In genomic region chr7:155214328-155214986, GRCh38 we compare ENCODE assay signal across 10 cellular contexts.
DNase-seq lines count a peak whose midpoint lies in the region; ATAC-seq, FAIRE-seq and TF ChIP-seq lines count a peak whose summit lies in the region.
"Had no signal": no experiment of that assay in that cellular context is flagged by ENCODE, and none has a peak within 500 bp of the region (broad histone marks: within the 10 kb centered on the region; RNA-seq: fewer than 3 reads in every experiment).

No MANE protein-coding gene starts in this region.

- no peak for TF ChIP-seq RAD21 in HepG2 (CRISPR knock-in tag; IDR thresholded peaks at IDR 0.05)

- intact Hi-C loops in Panc1 (cut with micrococcal nuclease; ENCODE audit: unreplicated experiment): no loop called here
- intact Hi-C loops in HepG2 (cut with micrococcal nuclease; ENCODE audit: unreplicated experiment): no loop called here

- H3K79me2 ChIP-seq in HepG2 (ENCODE audit: insufficient read depth, low read length): no peaks in the 10 kb centered on the region

- no peaks in the 10 kb centered on the region for H3K36me3 ChIP-seq in Panc1 (ENCODE audit: control insufficient read depth, insufficient read depth, low read length)
- no peaks in the 10 kb centered on the region for H3K36me3 ChIP-seq in HepG2 (replicated peaks in 1 of 2; ENCODE audit: control insufficient read depth in 1 of 2, insufficient read depth in 2 of 2, low read length in 2 of 2)
- H3K36me3 ChIP-seq in subcutaneous abdominal adipose tissue (ENCODE audit: control insufficient read depth in 5 of 5, insufficient read depth in 5 of 5, low read length in 5 of 5): no peaks in the 10 kb centered on the region
- H3K36me3 ChIP-seq in gastroesophageal sphincter: no peaks in the 10 kb centered on the region
- H3K36me3 ChIP-seq: thoracic aorta had no signal

- TF ChIP-seq POLR2A in HepG2 (IDR thresholded peaks at IDR 0.05; ENCODE audit: insufficient read depth in 1 of 2, low read depth in 2 of 2, low read length in 2 of 2) (no peak), gastroesophageal sphincter (IDR thresholded peaks at IDR 0.05) (no peak)

- H3K4me2 ChIP-seq in HepG2 (ENCODE audit: low read depth, low read length): no peak overlapping the region

- no peaks in the 10 kb centered on the region; the same call in 1 of the 2 replicates for H4K20me1 ChIP-seq in HepG2 (ENCODE audit: insufficient read depth, low read length)

- DNase-seq in DMS53 (lab: John Stamatoyannopoulos, UW): peak; percentile 23
- DNase-seq in DMS53 treated with DMSO at 0.1 percent for 48 hours (lab: John Stamatoyannopoulos, UW; ENCODE audit: unreplicated experiment): no peak
- no peak for DNase-seq in Panc1 (ENCODE audit: low read depth, low spot score)
- DNase-seq in HepG2 (ENCODE audit: low spot score): no peak
- no peak for DNase-seq in substantia nigra (lab: John Stamatoyannopoulos, UW)

- CTCF ChIA-PET in Panc1 (lab: Charles Lee) (interaction anchor here (0.8 kb wide), 1 partner anchor 286 kb away, joined by 3 read pairs; no protein-coding TSS in a partner anchor), HepG2 (lab: Yijun Ruan, JAX; ENCODE audit: low intra/inter-chr PET ratio, low total read pairs) (no interaction called here)

- H3K4me3 ChIP-seq in Panc1 (ENCODE audit: low read depth in 2 of 2, low read length in 2 of 2) (peak overlapping the region in 1 of 2 experiments; percentile 25; a peak in 2 of 4 replicates), HepG2 (replicated peaks in 1 of 3; ENCODE audit: insufficient read depth in 1 of 3, low read depth in 2 of 3, low read length in 3 of 3) (no peak overlapping the region), subcutaneous abdominal adipose tissue (ENCODE audit: low read depth in 1 of 5, low read length in 5 of 5) (peak overlapping the region; percentile 53 to 83 (median 60)), gastroesophageal sphincter (peak overlapping the region in 1 of 2 donors; percentile 36)
- H3K4me3 ChIP-seq: thoracic aorta had no signal

- H3K27me3 ChIP-seq in Panc1 (ENCODE audit: control insufficient read depth, insufficient read depth, low read length) (no peaks in the 10 kb centered on the region; the same call in 1 of the 2 replicates), HepG2 (ENCODE audit: control insufficient read depth in 1 of 2, insufficient read depth in 2 of 2, low read length in 2 of 2) (peaks cover 1 to 44% of the 10 kb centered on the region in 2 experiments; a peak in 4 of 5 replicates), subcutaneous abdominal adipose tissue (ENCODE audit: control insufficient read depth in 5 of 5, insufficient read depth in 4 of 5, low read length in 5 of 5) (peaks cover 0 to 7% (median 3%) of the 10 kb centered on the region in 5 donors), gastroesophageal sphincter (peaks cover 74% of the 10 kb centered on the region)

- peaks cover 15% of the 10 kb centered on the region for H3K4me1 ChIP-seq in Panc1 (ENCODE audit: control insufficient read depth, insufficient read depth, low read length)
- no peaks in the 10 kb centered on the region for H3K4me1 ChIP-seq in HepG2 (ENCODE audit: insufficient read depth, low read length)
- H3K4me1 ChIP-seq in subcutaneous abdominal adipose tissue (ENCODE audit: control insufficient read depth in 5 of 5, insufficient read depth in 5 of 5, low read length in 5 of 5): peaks cover 2 to 24% (median 18%) of the 10 kb centered on the region in 5 donors
- peaks cover 0 to 11% (median 0%) of the 10 kb centered on the region in 3 donors for H3K4me1 ChIP-seq in gastroesophageal sphincter

- FAIRE-seq in HepG2 (lab: Jason Lieb, UNC): no peak
- FAIRE-seq: A204.1 had no signal

- TF ChIP-seq EP300 in HepG2 (IDR thresholded peaks at IDR 0.05; ENCODE audit: low read depth in 2 of 2, low read length in 2 of 2) (no peak), HepG2 (CRISPR knock-in tag; IDR thresholded peaks at IDR 0.05; ENCODE audit: borderline replicate concordance) (no peak), gastroesophageal sphincter (IDR thresholded peaks at IDR 0.05) (no peak)

- H3K9ac ChIP-seq in HepG2 (ENCODE audit: insufficient read depth, low read depth, low read length) (no peak overlapping the region), subcutaneous abdominal adipose tissue (ENCODE audit: low read length in 5 of 5) (peak overlapping the region in 2 of 5 donors; percentile 26 to 75)

- WGBS in HepG2 (ENCODE audit: low lambda C conversion rate): 30% methylated on average over 20 of the region's 32 CpGs
- 2 to 34% methylated on average over 9 to 16 of the region's 32 CpGs for WGBS in gastroesophageal sphincter (ENCODE audit: low coverage in 1 of 2), 2 donors

- in situ Hi-C loops in Panc1 (cut with HindIII; ENCODE audit: low pct_unique_long_range_greater_than_20kb, low sequenced_read_pairs) (no loop called here), HepG2 (cut with HindIII; ENCODE audit: extremely low pct_ligation_motif_present, low pct_unique_long_range_greater_than_20kb) (no loop called here)

- ATAC-seq in Panc1: peak; percentile 31
- ATAC-seq in HepG2: peak; percentile 63
- ATAC-seq in GM21528 (IDR thresholded peaks at IDR 0.05; ENCODE audit: low FRiP score, unreplicated experiment): no peak
- no peak for ATAC-seq in gastroesophageal sphincter

- BruUV-seq in Panc1 (replicated peaks; lab: Mats Ljungman, UMichigan): no TSS peak
- BruUV-seq in HepG2 (replicated peaks; lab: Mats Ljungman, UMichigan): no TSS peak

- no peak for TF ChIP-seq CTCF in Panc1 (IDR thresholded peaks at IDR 0.05)
- TF ChIP-seq CTCF in HepG2 (CRISPR knock-in tag; IDR thresholded peaks at IDR 0.05): no peak
- no peak for TF ChIP-seq CTCF in gastroesophageal sphincter (IDR thresholded peaks at IDR 0.05)

- no peak overlapping the region for H2AFZ ChIP-seq in HepG2 (ENCODE audit: low read length)

- no peak overlapping the region for H3K27ac ChIP-seq in Panc1 (ENCODE audit: low read length)
- no peak overlapping the region for H3K27ac ChIP-seq in HepG2 (ENCODE audit: extremely low read length, insufficient read depth, low read length)
- no peak overlapping the region for H3K27ac ChIP-seq in subcutaneous abdominal adipose tissue (ENCODE audit: low read depth, low read length)
- H3K27ac ChIP-seq in gastroesophageal sphincter: no peak overlapping the region
- no peak overlapping the region for H3K27ac ChIP-seq in substantia nigra (ENCODE audit: low read depth, low read length, poor library complexity, severe bottlenecking)
- H3K27ac ChIP-seq: thoracic aorta had no signal

- POLR2A ChIA-PET in Panc1 (lab: Charles Lee) (interaction anchor here (0.7 kb wide), 2 partner anchors 8 to 11 kb away, joined by 3 to 4 read pairs; no protein-coding TSS in a partner anchor), HepG2 (lab: Yijun Ruan, JAX) (no interaction called here)

- H3K9me3 ChIP-seq in Panc1 (ENCODE audit: control insufficient read depth, insufficient read depth, low read depth, low read length) (no peaks in the 10 kb centered on the region), HepG2 (ENCODE audit: low read length) (no peaks in the 10 kb centered on the region), subcutaneous abdominal adipose tissue (ENCODE audit: control insufficient read depth in 5 of 5, low read length in 5 of 5) (no peaks in the 10 kb centered on the region), gastroesophageal sphincter (no peaks in the 10 kb centered on the region)
- H3K9me3 ChIP-seq: thoracic aorta had no signal

TF ChIP-seq in HepG2, 621 proteins besides CTCF, POLR2A, EP300 and RAD21 (continues in another document):
- TF ChIP-seq ZBTB2 (CRISPR knock-in tag; IDR thresholded peaks at IDR 0.05; ENCODE audit: low read depth) (no peak), ZKSCAN1 (IDR thresholded peaks at IDR 0.05; ENCODE audit: low read length) (no peak), DNMT3B (CRISPR knock-in tag; conservative IDR thresholded peaks at IDR 0.05) (no peak), GFI1 (CRISPR knock-in tag; IDR thresholded peaks at IDR 0.05; ENCODE audit: borderline replicate concordance) (no peak), NRL (CRISPR knock-in tag; IDR thresholded peaks at IDR 0.05; ENCODE audit: borderline replicate concordance) (no peak), KLF12 (CRISPR knock-in tag; IDR thresholded peaks at IDR 0.05; ENCODE audit: borderline replicate concordance) (no peak), ADNP (CRISPR knock-in tag; IDR thresholded peaks at IDR 0.05) (no peak), MTA1 (CRISPR knock-in tag; IDR thresholded peaks at IDR 0.05; ENCODE audit: borderline replicate concordance) (no peak), ELK4 (CRISPR knock-in tag; IDR thresholded peaks at IDR 0.05; ENCODE audit: borderline replicate concordance) (no peak)

Comparison
In these comparisons a context has a peak if more than half of its experiments do, and no peak if none do; other contexts are left out.
1. ATAC-seq: peak in Panc1 (single experiment) and HepG2 (single experiment); none in GM21528 (single experiment) and gastroesophageal sphincter (single experiment).
2. H3K4me3 ChIP-seq: peak in subcutaneous abdominal adipose tissue (5 of 5); none in HepG2 (0 of 3).